15 cellular contexts compared by ENCODE assay signal in the genomic region with DNA sequence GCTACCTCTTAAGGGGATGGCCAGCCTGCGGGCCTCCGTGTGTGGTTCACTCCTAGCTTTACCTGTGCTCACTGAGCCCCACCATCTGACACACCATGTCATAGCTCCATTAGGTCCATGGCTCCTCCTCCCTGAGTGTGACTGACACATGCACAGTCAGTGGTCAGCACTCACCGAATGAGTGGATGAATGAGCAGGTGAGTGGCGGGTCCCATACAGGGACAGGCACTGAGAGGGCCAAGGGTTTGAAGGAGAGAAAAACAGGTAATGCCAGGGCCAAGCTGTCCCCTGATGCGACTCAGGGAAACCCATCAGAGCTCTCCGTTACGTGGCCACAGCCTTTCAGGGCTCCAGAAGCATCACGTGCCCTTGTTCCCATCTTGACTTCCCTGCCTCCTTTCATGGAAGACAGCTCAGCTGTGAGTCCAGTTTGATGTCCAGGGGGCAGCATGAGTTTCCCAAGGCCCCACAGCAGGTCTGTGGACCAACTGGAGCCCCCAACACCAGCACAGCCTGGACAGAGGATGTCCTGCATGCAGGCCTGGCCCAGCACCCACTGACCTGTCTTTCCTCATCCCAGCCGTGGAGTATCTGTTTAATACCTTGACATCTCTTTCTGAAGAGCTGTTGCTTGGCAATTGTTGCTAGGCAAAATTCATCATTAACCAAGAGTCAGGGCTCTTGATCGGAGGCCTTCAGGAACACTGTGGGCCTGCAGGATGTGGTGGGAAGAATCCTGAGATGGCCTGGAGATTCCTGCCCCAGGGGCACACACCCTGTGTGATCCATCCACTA.
DNase-seq lines count a peak whose midpoint lies in the region; ATAC-seq and TF ChIP-seq lines count a peak whose summit lies in the region.
"Had no signal": no experiment of that assay in that cellular context is flagged by ENCODE, and none has a peak within 500 bp of the region (broad histone marks: within the 10 kb centered on the region; RNA-seq: fewer than 3 reads in every experiment).

No MANE protein-coding gene starts in this region.

- CTCF ChIA-PET in activated naive CD4-positive, alpha-beta T cell treated with anti-CD3 and anti-CD28 coated beads, Interleukin-2, amount 10 ng/mL, durations not matched to agents 7 days and 5 days (lab: Charles Lee), result no interaction called here

- H3K27ac Mint-ChIP-seq in activated naive CD4-positive, alpha-beta T cell treated with anti-CD3 and anti-CD28 coated beads, Interleukin-2, amount 10 ng/mL, durations not matched to agents 7 days and 5 days, result no peak overlapping the region
- H3K27ac Mint-ChIP-seq: B cell; CD4-positive, alpha-beta T cell had no signal

- peak; percentile 16 for DNase-seq in activated naive CD4-positive, alpha-beta T cell treated with anti-CD3 and anti-CD28 coated beads, Interleukin-2, amount 10 ng/mL, durations not matched to agents 7 days and 5 days
- DNase-seq in activated naive CD4-positive, alpha-beta T cell treated with anti-CD3 and anti-CD28 coated beads, Interleukin-2, amount 50 U/mL, for 16 hours, result no peak
- peak; percentile 20 for DNase-seq in RWPE2 (ENCODE audit: low spot score)
- peak; percentile 46 for DNase-seq in kidney tubule cell (ENCODE audit: low spot score)
- DNase-seq in sigmoid colon, result peak; percentile 52
- DNase-seq in stimulated activated CD4-positive, alpha-beta T cell treated with anti-CD3 and anti-CD28 coated beads, Interleukin-4, amount 100 ng/mL, for 24 hours, result no peak
- DNase-seq in central memory CD4-positive, alpha-beta T cell, result no peak
- DNase-seq: ACHN; CD4-positive, alpha-beta T cell; GOT3; NCI-H187 treated with DMSO at 0.1 percent for 48 hours; NCI-H524 treated with DMSO at 0.1 percent for 48 hours had no signal

- TF ChIP-seq EP300 in sigmoid colon (IDR thresholded peaks at IDR 0.05), result no peak

- H3K27me3 ChIP-seq in RWPE2 (ENCODE audit: insufficient read depth, poor library complexity, severe bottlenecking), result no peaks in the 10 kb centered on the region
- peaks cover 0 to 17% (median 0%) of the 10 kb centered on the region in 3 donors for H3K27me3 ChIP-seq in sigmoid colon

- H3K4me3 Mint-ChIP-seq in activated naive CD4-positive, alpha-beta T cell treated with anti-CD3 and anti-CD28 coated beads, Interleukin-2, amount 10 ng/mL, durations not matched to agents 7 days and 5 days, result no peak overlapping the region
- H3K4me3 Mint-ChIP-seq: B cell; CD4-positive, alpha-beta T cell had no signal

- peaks cover 9% of the 10 kb centered on the region for H3K27me3 Mint-ChIP-seq in activated naive CD4-positive, alpha-beta T cell treated with anti-CD3 and anti-CD28 coated beads, Interleukin-2, amount 10 ng/mL, durations not matched to agents 7 days and 5 days

- H3K27ac ChIP-seq in RWPE2 (ENCODE audit: poor library complexity, severe bottlenecking) (no peak overlapping the region), sigmoid colon (no peak overlapping the region)
- H3K27ac ChIP-seq: RWPE1 had no signal

- ATAC-seq in RWPE2 (ENCODE audit: low read depth), result no peak
- no peak for ATAC-seq in GM21619 (IDR thresholded peaks at IDR 0.05; ENCODE audit: unreplicated experiment)

- WGBS in sigmoid colon, 2 donors, result 92 to 94% methylated on average over 10 of the region's 10 CpGs

- no peaks in the 10 kb centered on the region for H3K4me1 Mint-ChIP-seq in activated naive CD4-positive, alpha-beta T cell treated with anti-CD3 and anti-CD28 coated beads, Interleukin-2, amount 10 ng/mL, durations not matched to agents 7 days and 5 days
- H3K4me1 Mint-ChIP-seq: B cell had no signal

- no peak for TF ChIP-seq CTCF in RWPE2 (IDR thresholded peaks at IDR 0.05; ENCODE audit: poor library complexity, severe bottlenecking)
- no peak for TF ChIP-seq CTCF in sigmoid colon (IDR thresholded peaks at IDR 0.05)

- H3K4me1 ChIP-seq in RWPE2 (ENCODE audit: insufficient read depth, poor library complexity, severe bottlenecking) (peaks cover 6% of the 10 kb centered on the region), sigmoid colon (no peaks in the 10 kb centered on the region)

- no peaks in the 10 kb centered on the region for H3K36me3 Mint-ChIP-seq in activated naive CD4-positive, alpha-beta T cell treated with anti-CD3 and anti-CD28 coated beads, Interleukin-2, amount 10 ng/mL, durations not matched to agents 7 days and 5 days

- H3K36me3 ChIP-seq in RWPE2 (ENCODE audit: low read depth), result no peaks in the 10 kb centered on the region
- no peaks in the 10 kb centered on the region for H3K36me3 ChIP-seq in sigmoid colon

- no peak for TF ChIP-seq POLR2A in sigmoid colon (IDR thresholded peaks at IDR 0.05)

- H3K4me3 ChIP-seq in RWPE2 (ENCODE audit: severe bottlenecking), result no peak overlapping the region
- H3K4me3 ChIP-seq in sigmoid colon, result no peak overlapping the region

- intact Hi-C loops in sigmoid colon (cut with DNase I), result no loop called here

- no peaks in the 10 kb centered on the region for H3K9me3 Mint-ChIP-seq in activated naive CD4-positive, alpha-beta T cell treated with anti-CD3 and anti-CD28 coated beads, Interleukin-2, amount 10 ng/mL, durations not matched to agents 7 days and 5 days
- H3K9me3 Mint-ChIP-seq: CD4-positive, alpha-beta T cell had no signal

- H3K9me3 ChIP-seq in RWPE2 (ENCODE audit: severe bottlenecking) (no peaks in the 10 kb centered on the region), sigmoid colon (no peaks in the 10 kb centered on the region)

Comparison
In these comparisons a context has a peak if more than half of its experiments do, and no peak if none do; other contexts are left out.
1. DNase-seq: peak in activated naive CD4-positive, alpha-beta T cell treated with anti-CD3 and anti-CD28 coated beads, Interleukin-2, amount 10 ng/mL, durations not matched to agents 7 days and 5 days (single experiment), RWPE2 (single experiment), kidney tubule cell (single experiment) and sigmoid colon (single experiment); none in activated naive CD4-positive, alpha-beta T cell treated with anti-CD3 and anti-CD28 coated beads, Interleukin-2, amount 50 U/mL, for 16 hours (single experiment), stimulated activated CD4-positive, alpha-beta T cell treated with anti-CD3 and anti-CD28 coated beads, Interleukin-4, amount 100 ng/mL, for 24 hours (single experiment) and central memory CD4-positive, alpha-beta T cell (single experiment).